In genomic region chr14:94337274-94337673, GRCh38 we compare ENCODE assay signal across 19 cellular contexts.
DNase-seq lines count a peak whose midpoint lies in the region; ATAC-seq and TF ChIP-seq lines count a peak whose summit lies in the region.
"Had no signal": no experiment of that assay in that cellular context is flagged by ENCODE, and none has a peak within 500 bp of the region (broad histone marks: within the 10 kb centered on the region; RNA-seq: fewer than 3 reads in every experiment).

No MANE protein-coding gene starts in this region.

- in situ Hi-C loops in GM13976 (cut with MboI; ENCODE audit: low sequenced_read_pairs, unreplicated experiment), result no loop called here

- H3K4me3 Mint-ChIP-seq in T-helper 2 cell treated with Interferon-gamma antibody and Interleukin-4, amounts not matched to agents 5 μg/mL and 100 μg/mL, for 36 hours, result no peak overlapping the region
- H3K4me3 Mint-ChIP-seq in stimulated activated effector memory CD8-positive, alpha-beta T cell treated with anti-CD3 and anti-CD28 coated beads, Interleukin-12 subunit alpha, Interleukin-12 subunit beta, amount 100 ng/mL, for 72 hours, result no peak overlapping the region
- H3K4me3 Mint-ChIP-seq: activated CD8-positive, alpha-beta memory T cell treated with anti-CD3 and anti-CD28 coated beads, Interleukin-2, amount 10 ng/mL, durations not matched to agents 7 days and 5 days; CD4-positive, alpha-beta T cell; natural killer cell treated with Interleukin-12 subunit alpha and Interleukin-12 subunit beta and Interleukin-15 and Interleukin-18, amount 100 ng/mL, for 72 hours; WTC11 had no signal

- H3K27me3 Mint-ChIP-seq in T-helper 2 cell treated with Interferon-gamma antibody and Interleukin-4, amounts not matched to agents 5 μg/mL and 100 μg/mL, for 36 hours (ENCODE audit: low read depth), result peaks cover 7% of the 10 kb centered on the region

- peaks cover 7% of the 10 kb centered on the region for H3K9me3 Mint-ChIP-seq in T-helper 2 cell treated with Interferon-gamma antibody and Interleukin-4, amounts not matched to agents 5 μg/mL and 100 μg/mL, for 36 hours
- H3K9me3 Mint-ChIP-seq in stimulated activated effector memory CD8-positive, alpha-beta T cell treated with anti-CD3 and anti-CD28 coated beads, Interleukin-12 subunit alpha, Interleukin-12 subunit beta, amount 100 ng/mL, for 72 hours, result peaks cover 6% of the 10 kb centered on the region

- peak; percentile 26 for ATAC-seq in stimulated activated effector memory CD8-positive, alpha-beta T cell treated with anti-CD3 and anti-CD28 coated beads, Interleukin-12 subunit alpha, Interleukin-12 subunit beta, amount 100 ng/mL, for 72 hours
- no peak for ATAC-seq in HG03045 (IDR thresholded peaks at IDR 0.05; ENCODE audit: unreplicated experiment)
- ATAC-seq: activated CD8-positive, alpha-beta memory T cell treated with anti-CD3 and anti-CD28 coated beads, Interleukin-2, amount 10 ng/mL, durations not matched to agents 7 days and 5 days; natural killer cell treated with Interleukin-12 subunit alpha and Interleukin-12 subunit beta and Interleukin-15 and Interleukin-18, amount 100 ng/mL, for 72 hours; WTC11 had no signal

- peaks cover 7% of the 10 kb centered on the region for H3K4me1 Mint-ChIP-seq in T-helper 2 cell treated with Interferon-gamma antibody and Interleukin-4, amounts not matched to agents 5 μg/mL and 100 μg/mL, for 36 hours (ENCODE audit: low read depth)
- peaks cover 18% of the 10 kb centered on the region for H3K4me1 Mint-ChIP-seq in stimulated activated effector memory CD8-positive, alpha-beta T cell treated with anti-CD3 and anti-CD28 coated beads, Interleukin-12 subunit alpha, Interleukin-12 subunit beta, amount 100 ng/mL, for 72 hours
- H3K4me1 Mint-ChIP-seq: WTC11 had no signal

- TF ChIP-seq CTCF in GM13976 (IDR thresholded peaks at IDR 0.05; ENCODE audit: borderline replicate concordance, control extremely low read depth, extremely low read depth, insufficient read depth, missing control alignments), result no peak

- H3K27ac Mint-ChIP-seq in T-helper 2 cell treated with Interferon-gamma antibody and Interleukin-4, amounts not matched to agents 5 μg/mL and 100 μg/mL, for 36 hours, result no peak overlapping the region
- no peak overlapping the region for H3K27ac Mint-ChIP-seq in stimulated activated effector memory CD8-positive, alpha-beta T cell treated with anti-CD3 and anti-CD28 coated beads, Interleukin-12 subunit alpha, Interleukin-12 subunit beta, amount 100 ng/mL, for 72 hours
- H3K27ac Mint-ChIP-seq: activated CD8-positive, alpha-beta memory T cell treated with anti-CD3 and anti-CD28 coated beads, Interleukin-2, amount 10 ng/mL, durations not matched to agents 7 days and 5 days; CD4-positive, alpha-beta T cell; natural killer cell treated with Interleukin-12 subunit alpha and Interleukin-12 subunit beta and Interleukin-15 and Interleukin-18, amount 100 ng/mL, for 72 hours; WTC11 had no signal

- peak; percentile 14 for DNase-seq in T-helper 2 cell treated with Interferon-gamma antibody and Interleukin-4, amounts not matched to agents 5 μg/mL and 100 μg/mL, for 36 hours (ENCODE audit: low spot score)
- DNase-seq in T-helper 2 cell (no peak), NCI-H226 (peak; percentile 58), fibroblast of gingiva (ENCODE audit: low read depth) (peak; percentile 63), GM13976 (ENCODE audit: low spot score) (no peak), KG1 (lab: John Stamatoyannopoulos, UW) (no peak)
- no peak for DNase-seq in stimulated activated effector memory CD8-positive, alpha-beta T cell treated with anti-CD3 and anti-CD28 coated beads, Interleukin-12 subunit alpha, Interleukin-12 subunit beta, amount 100 ng/mL, for 72 hours (ENCODE audit: low spot score in 2 of 2)
- DNase-seq: 8988T; activated CD8-positive, alpha-beta memory T cell treated with anti-CD3 and anti-CD28 coated beads, Interleukin-2, amount 10 ng/mL, durations not matched to agents 7 days and 5 days; activated naive CD4-positive, alpha-beta T cell; CD4-positive, alpha-beta T cell; DMS79; NCI-H2029 treated with DMSO at 0.1 percent for 48 hours; NCI-H524 treated with DMSO at 0.1 percent for 48 hours; OCI-M1; SW 1271 had no signal

- no peaks in the 10 kb centered on the region for H3K36me3 Mint-ChIP-seq in T-helper 2 cell treated with Interferon-gamma antibody and Interleukin-4, amounts not matched to agents 5 μg/mL and 100 μg/mL, for 36 hours (ENCODE audit: low read depth)
- H3K36me3 Mint-ChIP-seq in stimulated activated effector memory CD8-positive, alpha-beta T cell treated with anti-CD3 and anti-CD28 coated beads, Interleukin-12 subunit alpha, Interleukin-12 subunit beta, amount 100 ng/mL, for 72 hours, result no peaks in the 10 kb centered on the region
- H3K36me3 Mint-ChIP-seq: activated CD8-positive, alpha-beta memory T cell treated with anti-CD3 and anti-CD28 coated beads, Interleukin-2, amount 10 ng/mL, durations not matched to agents 7 days and 5 days; WTC11 had no signal

Comparison
In these comparisons a context has a peak if more than half of its experiments do, and no peak if none do; other contexts are left out.
1. DNase-seq: peak in T-helper 2 cell treated with Interferon-gamma antibody and Interleukin-4, amounts not matched to agents 5 μg/mL and 100 μg/mL, for 36 hours (single experiment), NCI-H226 (single experiment) and fibroblast of gingiva (single experiment); none in T-helper 2 cell (0 of 5), stimulated activated effector memory CD8-positive, alpha-beta T cell treated with anti-CD3 and anti-CD28 coated beads, Interleukin-12 subunit alpha, Interleukin-12 subunit beta, amount 100 ng/mL, for 72 hours (0 of 2), GM13976 (single experiment) and KG1 (single experiment).